Comparison of ENCODE assay signal across 11 cellular contexts in genomic region chr16:72788269-72788809, GRCh38.
DNase-seq lines count a peak whose midpoint lies in the region; ATAC-seq, FAIRE-seq and TF ChIP-seq lines count a peak whose summit lies in the region.
"Had no signal": no experiment of that assay in that cellular context is flagged by ENCODE, and none has a peak within 500 bp of the region (broad histone marks: within the 10 kb centered on the region; RNA-seq: fewer than 3 reads in every experiment).

No MANE protein-coding gene starts in this region.

- ATAC-seq in HepG2, result no peak; the same call in 2 of the 3 replicates
- ATAC-seq in right lobe of liver, result no peak
- no peak for ATAC-seq in natural killer cell

- no peak overlapping the region for H3K9ac ChIP-seq in HepG2 (ENCODE audit: insufficient read depth, low read depth, low read length)

- H3K9me3 Mint-ChIP-seq in natural killer cell, result no peaks in the 10 kb centered on the region

- no peaks in the 10 kb centered on the region for H3K9me3 ChIP-seq in HepG2 (ENCODE audit: low read length)
- H3K9me3 ChIP-seq in right lobe of liver, result no peaks in the 10 kb centered on the region
- no peaks in the 10 kb centered on the region for H3K9me3 ChIP-seq in uterus
- H3K9me3 ChIP-seq: gastroesophageal sphincter had no signal

- H3K4me1 ChIP-seq in HepG2 (ENCODE audit: insufficient read depth, low read length) (peaks cover 10% of the 10 kb centered on the region), right lobe of liver (no peaks in the 10 kb centered on the region), uterus (no peaks in the 10 kb centered on the region)

- H3K4me1 Mint-ChIP-seq in natural killer cell, result peaks cover 11 to 22% of the 10 kb centered on the region in 2 donors

- H3K36me3 ChIP-seq in HepG2 (replicated peaks in 1 of 2; ENCODE audit: control insufficient read depth in 1 of 2, insufficient read depth in 2 of 2, low read length in 2 of 2), result peaks cover 22 to 55% of the 10 kb centered on the region in 2 experiments
- H3K36me3 ChIP-seq in right lobe of liver, result no peaks in the 10 kb centered on the region
- H3K36me3 ChIP-seq in uterus, result no peaks in the 10 kb centered on the region

- CTCF ChIA-PET in HepG2 (lab: Yijun Ruan, JAX; ENCODE audit: low intra/inter-chr PET ratio, low total read pairs), result no interaction called here

- intact Hi-C loops in HepG2 (cut with micrococcal nuclease; ENCODE audit: unreplicated experiment) (no loop called here), right lobe of liver (cut with DNase I) (no loop called here), natural killer cell (cut with micrococcal nuclease) (no loop called here), uterus (cut with DNase I; ENCODE audit: low total_unique reads) (no loop called here)

- no peak for TF ChIP-seq EP300 in HepG2 (IDR thresholded peaks at IDR 0.05; ENCODE audit: low read depth in 2 of 2, low read length in 2 of 2)
- no peak for TF ChIP-seq EP300 in HepG2 (CRISPR knock-in tag; IDR thresholded peaks at IDR 0.05; ENCODE audit: borderline replicate concordance)

- peak overlapping the region; percentile 82 for H3K4me3 Mint-ChIP-seq in natural killer cell

- H3K4me2 ChIP-seq in HepG2 (ENCODE audit: low read depth, low read length), result no peak overlapping the region

- in situ Hi-C loops in HepG2 (cut with HindIII; ENCODE audit: extremely low pct_ligation_motif_present, low pct_unique_long_range_greater_than_20kb) (no loop called here), astrocyte of the spinal cord (cut with HindIII; ENCODE audit: low sequenced_read_pairs) (no loop called here)

- H3K79me2 ChIP-seq in HepG2 (ENCODE audit: insufficient read depth, low read length), result no peaks in the 10 kb centered on the region

- TF ChIP-seq CTCF in HepG2 (CRISPR knock-in tag; IDR thresholded peaks at IDR 0.05) (no peak), right lobe of liver (IDR thresholded peaks at IDR 0.05) (no peak), astrocyte of the spinal cord (IDR thresholded peaks at IDR 0.05; ENCODE audit: low read depth, low read length) (no peak), natural killer cell (IDR thresholded peaks at IDR 0.05) (no peak), uterus (IDR thresholded peaks at IDR 0.05) (no peak)

- TF ChIP-seq POLR2A in HepG2 (IDR thresholded peaks at IDR 0.05; ENCODE audit: insufficient read depth in 1 of 2, low read depth in 2 of 2, low read length in 2 of 2) (no peak), right lobe of liver (IDR thresholded peaks at IDR 0.05) (no peak), uterus (IDR thresholded peaks at IDR 0.05) (no peak)

- no peaks in the 10 kb centered on the region for H3K36me3 Mint-ChIP-seq in natural killer cell

- peak overlapping the region in 1 of 2 donors; percentile 85 for H3K27ac Mint-ChIP-seq in natural killer cell

- H4K20me1 ChIP-seq in HepG2 (ENCODE audit: insufficient read depth, low read length), result no peaks in the 10 kb centered on the region

- DNase-seq in HepG2 (ENCODE audit: low spot score), result no peak
- DNase-seq in right lobe of liver, result no peak
- no peak for DNase-seq in astrocyte of the spinal cord (ENCODE audit: low read depth, low spot score)
- DNase-seq in natural killer cell, result no peak
- DNase-seq in uterus, result no peak
- no peak for DNase-seq in activated CD8-positive, alpha-beta memory T cell treated with anti-CD3 and anti-CD28 coated beads, Interleukin-2, amount 50 U/mL, for 4 hours
- DNase-seq in islet precursor cell, result no peak
- DNase-seq in DMS114 treated with DMSO at 0.1 percent for 48 hours (lab: John Stamatoyannopoulos, UW; ENCODE audit: unreplicated experiment), result no peak
- DNase-seq: DND-41, NCI-H82 had no signal

- POLR2A ChIA-PET in HepG2 (lab: Yijun Ruan, JAX), result no interaction called here

- WGBS in HepG2 (ENCODE audit: low lambda C conversion rate), result 95% methylated on average over 18 of the region's 18 CpGs
- 70% methylated on average over 8 of the region's 18 CpGs for WGBS in right lobe of liver (ENCODE audit: insufficient coverage, low coverage, low lambda C conversion rate, missing lambda C conversion rate)

- H3K4me3 ChIP-seq in HepG2 (replicated peaks in 1 of 3; ENCODE audit: insufficient read depth in 1 of 3, low read depth in 2 of 3, low read length in 3 of 3) (no peak overlapping the region), right lobe of liver (no peak overlapping the region), astrocyte of the spinal cord (ENCODE audit: low read depth, low read length) (peak overlapping the region; percentile 53), uterus (peak overlapping the region; percentile 53)

- H3K27me3 Mint-ChIP-seq in natural killer cell (ENCODE audit: low read depth in 2 of 2), result peaks cover 0 to 6% of the 10 kb centered on the region in 2 donors

- H3K27me3 ChIP-seq in HepG2 (ENCODE audit: control insufficient read depth in 1 of 2, insufficient read depth in 2 of 2, low read length in 2 of 2), result no peaks in the 10 kb centered on the region
- H3K27me3 ChIP-seq in right lobe of liver, result no peaks in the 10 kb centered on the region
- H3K27me3 ChIP-seq in uterus, result no peaks in the 10 kb centered on the region
- H3K27me3 ChIP-seq: gastroesophageal sphincter had no signal

- no peak overlapping the region for H2AFZ ChIP-seq in HepG2 (ENCODE audit: low read length)

- no peak for TF ChIP-seq RAD21 in HepG2 (CRISPR knock-in tag; IDR thresholded peaks at IDR 0.05)

- BruUV-seq in HepG2 (replicated peaks; lab: Mats Ljungman, UMichigan), result no TSS peak

- FAIRE-seq in HepG2 (lab: Jason Lieb, UNC), result no peak

- no peak overlapping the region for H3K27ac ChIP-seq in HepG2 (ENCODE audit: extremely low read length, insufficient read depth, low read length)
- no peak overlapping the region for H3K27ac ChIP-seq in right lobe of liver
- peak overlapping the region; percentile 79 to 85 for H3K27ac ChIP-seq in uterus

TF ChIP-seq in HepG2, 621 proteins besides CTCF, POLR2A, EP300 and RAD21:
- no peak for TF ChIP-seq CAMTA2 (CRISPR knock-in tag; IDR thresholded peaks at IDR 0.05; ENCODE audit: borderline replicate concordance)
- peak; percentile 22 for TF ChIP-seq HNRNPLL (IDR thresholded peaks at IDR 0.05; ENCODE audit: low read depth, low read length, poor library complexity, severe bottlenecking)
- peak; percentile 32 for TF ChIP-seq AGO2 (optimal IDR thresholded peaks at IDR 0.05; ENCODE audit: low read depth, low read length)

Comparison
In these comparisons a context has a peak if more than half of its experiments do, and no peak if none do; other contexts are left out.
1. H3K27ac ChIP-seq: peak in uterus (2 of 2); none in HepG2 (single experiment) and right lobe of liver (0 of 3).
2. H3K4me3 ChIP-seq: peak in astrocyte of the spinal cord (single experiment) and uterus (2 of 2); none in HepG2 (0 of 3) and right lobe of liver (0 of 3).